Comparison of ENCODE assay signal across 11 cellular contexts in the genomic region with DNA sequence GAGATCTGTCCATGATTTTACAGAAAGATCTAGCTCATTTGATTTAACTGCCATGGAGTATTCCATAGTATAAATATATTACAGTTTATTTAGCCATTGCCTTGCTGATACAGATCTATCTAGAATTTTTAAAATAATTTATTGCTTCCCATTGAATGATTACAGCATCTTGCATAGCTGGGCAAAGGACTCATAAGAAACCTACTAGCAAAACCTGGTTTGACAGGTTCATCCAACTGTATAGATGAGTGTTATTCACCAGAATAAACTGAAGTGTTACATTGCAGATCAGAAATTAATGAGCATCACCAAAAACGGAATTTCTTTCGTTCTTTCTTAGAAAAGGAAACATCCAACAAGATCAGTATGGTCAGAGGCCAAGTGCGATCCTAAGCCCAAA.
"Had no signal": no experiment of that assay in that cellular context is flagged by ENCODE, and none has a peak within 500 bp of the region (broad histone marks: within the 10 kb centered on the region; RNA-seq: fewer than 3 reads in every experiment).

No MANE protein-coding gene starts in this region.

- H3K27ac Mint-ChIP-seq: brain, neural progenitor cell had no signal

- H3K4me3 Mint-ChIP-seq: brain, neural progenitor cell had no signal

- H3K36me3 ChIP-seq: neural progenitor cell, pancreas, uterus had no signal

- H3K9me3 Mint-ChIP-seq: brain, neural progenitor cell had no signal

- H3K27me3 ChIP-seq: hepatocyte, neural progenitor cell, pancreas, uterus had no signal

- H3K27me3 Mint-ChIP-seq: brain had no signal

- H3K4me3 ChIP-seq: hepatocyte, neural progenitor cell, pancreas, uterus had no signal

- H3K27ac ChIP-seq: epithelial cell of prostate, hepatocyte, neural progenitor cell, pancreas, uterus had no signal

- H3K9me3 ChIP-seq: pancreas, uterus had no signal

- DNase-seq: activated CD4-positive, CD25-positive, alpha-beta regulatory T cell; amygdala; effector memory CD4-positive, alpha-beta T cell; kidney; left ventricle myocardium superior; pancreas; uterus had no signal

- ATAC-seq: left ventricle myocardium superior, pancreas had no signal

- H3K4me1 ChIP-seq: neural progenitor cell, pancreas had no signal

- H3K36me3 Mint-ChIP-seq: brain, neural progenitor cell had no signal
